In genomic region chr2:217927601-217928323, GRCh38 we compare ENCODE assay signal across 15 cellular contexts.
DNase-seq lines count a peak whose midpoint lies in the region; ATAC-seq and TF ChIP-seq lines count a peak whose summit lies in the region.
"Had no signal": no experiment of that assay in that cellular context is flagged by ENCODE, and none has a peak within 500 bp of the region (broad histone marks: within the 10 kb centered on the region; RNA-seq: fewer than 3 reads in every experiment).

No MANE protein-coding gene starts in this region.

- H3K36me3 ChIP-seq in adrenal gland (replicated peaks in 1 of 2) (peaks cover 0 to 6% of the 10 kb centered on the region in 2 donors), heart left ventricle (peaks cover 0 to 27% (median 10%) of the 10 kb centered on the region in 9 donors), osteoblast (ENCODE audit: insufficient read depth, low read length) (peaks cover 5% of the 10 kb centered on the region), tibial nerve (no peaks in the 10 kb centered on the region)

- H3K4me1 ChIP-seq in adrenal gland (replicated peaks in 1 of 2) (peaks cover 58 to 95% of the 10 kb centered on the region in 2 donors), heart left ventricle (peaks cover 53 to 100% (median 99%) of the 10 kb centered on the region in 12 donors), osteoblast (ENCODE audit: insufficient read depth, low read length) (peaks cover 42% of the 10 kb centered on the region), tibial nerve (peaks cover 3 to 99% (median 70%) of the 10 kb centered on the region in 4 donors)

- H4K20me1 ChIP-seq in osteoblast (ENCODE audit: insufficient read depth, low read length) = peaks cover 3% of the 10 kb centered on the region

- H3K27me3 Mint-ChIP-seq in immature natural killer cell (ENCODE audit: low read depth in 3 of 3) = peaks cover 2 to 16% (median 5%) of the 10 kb centered on the region in 3 donors

- H3K36me3 Mint-ChIP-seq in immature natural killer cell = no peaks in the 10 kb centered on the region

- DNase-seq in adrenal gland (no peak), heart left ventricle (peak in 2 of 5 donors; percentile 40 to 54), osteoblast (ENCODE audit: insufficient read length, low spot score, missing footprints) (peak; percentile 53), tibial nerve (ENCODE audit: low spot score in 2 of 2) (no peak), immature natural killer cell (no peak), middle frontal gyrus (ENCODE audit: extremely low spot score, low spot score) (no peak)
- DNase-seq: activated CD4-positive, alpha-beta T cell treated with anti-CD3 and anti-CD28 coated beads, Interleukin-2, amount 50 U/mL, for 48 hours; activated effector memory CD4-positive, alpha-beta T cell treated with anti-CD3 and anti-CD28 coated beads, Interleukin-2, amount 50 U/mL, for 16 hours; COR-L47; NCI-H1417 treated with DMSO at 0.1 percent for 48 hours; NCI-H524 treated with DMSO at 0.1 percent for 48 hours; RPMI8226 had no signal

- no peaks in the 10 kb centered on the region for H3K9me3 Mint-ChIP-seq in immature natural killer cell
- H3K9me3 Mint-ChIP-seq: stimulated activated naive CD8-positive, alpha-beta T cell treated with anti-CD3 and anti-CD28 coated beads, Interleukin-15, Interleukin-2, amounts not matched to agents 100 ng/mL and 50 ng/mL, for 24 hours had no signal

- H3K27me3 ChIP-seq in adrenal gland (no peaks in the 10 kb centered on the region), heart left ventricle (no peaks in the 10 kb centered on the region), osteoblast (ENCODE audit: insufficient read depth, low read length) (no peaks in the 10 kb centered on the region), tibial nerve (no peaks in the 10 kb centered on the region)

- no peak overlapping the region for H3K27ac Mint-ChIP-seq in immature natural killer cell
- H3K27ac Mint-ChIP-seq: stimulated activated naive CD8-positive, alpha-beta T cell treated with anti-CD3 and anti-CD28 coated beads, Interleukin-15, Interleukin-2, amounts not matched to agents 100 ng/mL and 50 ng/mL, for 24 hours had no signal

- H3K9me3 ChIP-seq in adrenal gland (replicated peaks in 1 of 3) (no peaks in the 10 kb centered on the region), heart left ventricle (no peaks in the 10 kb centered on the region), osteoblast (ENCODE audit: low read depth, low read length) (no peaks in the 10 kb centered on the region), tibial nerve (no peaks in the 10 kb centered on the region)

- H3K27ac ChIP-seq in adrenal gland (peak overlapping the region; percentile 32 to 98 (median 71)), heart left ventricle (peak overlapping the region; percentile 89 to 99 (median 96)), osteoblast (ENCODE audit: low read depth, low read length) (peak overlapping the region; percentile 28), tibial nerve (peak overlapping the region; percentile 66 to 91 (median 76))

- no peak for TF ChIP-seq EP300 in tibial nerve (IDR thresholded peaks at IDR 0.05)

- intact Hi-C loops in adrenal gland (cut with DNase I) = no loop called here
- intact Hi-C loops in heart left ventricle (cut with DNase I) = no loop called here

- no peak for TF ChIP-seq CTCF in adrenal gland (IDR thresholded peaks at IDR 0.05)
- no peak for TF ChIP-seq CTCF in heart left ventricle (IDR thresholded peaks at IDR 0.05)
- TF ChIP-seq CTCF in osteoblast (IDR thresholded peaks at IDR 0.05; ENCODE audit: extremely low read depth, low read depth, low read length) = no peak
- TF ChIP-seq CTCF in tibial nerve (IDR thresholded peaks at IDR 0.05) = no peak

- peaks cover 10 to 13% of the 10 kb centered on the region in 2 donors for H3K4me1 Mint-ChIP-seq in immature natural killer cell

- H3K4me3 ChIP-seq in adrenal gland (no peak overlapping the region), heart left ventricle (peak overlapping the region in 2 of 12 donors; percentile 0 to 5), osteoblast (ENCODE audit: insufficient read depth, low read length) (no peak overlapping the region), tibial nerve (no peak overlapping the region)

- ATAC-seq in heart left ventricle = peak in 1 of 4 donors; percentile 0
- ATAC-seq in GM18873 (IDR thresholded peaks at IDR 0.05; ENCODE audit: low FRiP score, unreplicated experiment) = no peak
- ATAC-seq in HG03135 (IDR thresholded peaks at IDR 0.05; ENCODE audit: unreplicated experiment) = no peak

- no peak overlapping the region for H2AFZ ChIP-seq in osteoblast (ENCODE audit: low read length)

- no peak overlapping the region for H3K4me2 ChIP-seq in osteoblast (ENCODE audit: insufficient read depth, low read length)

- peaks cover 97% of the 10 kb centered on the region for H3K79me2 ChIP-seq in osteoblast (ENCODE audit: insufficient read depth, low read length)

- TF ChIP-seq POLR2A in adrenal gland (IDR thresholded peaks at IDR 0.05) (no peak), heart left ventricle (IDR thresholded peaks at IDR 0.05) (no peak), tibial nerve (IDR thresholded peaks at IDR 0.05) (no peak)

- H3K4me3 Mint-ChIP-seq in immature natural killer cell = no peak overlapping the region
- H3K4me3 Mint-ChIP-seq: stimulated activated naive CD8-positive, alpha-beta T cell treated with anti-CD3 and anti-CD28 coated beads, Interleukin-15, Interleukin-2, amounts not matched to agents 100 ng/mL and 50 ng/mL, for 24 hours had no signal

- 67 to 77% (median 74%) methylated on average over 1 to 2 of the region's 2 CpGs for WGBS in adrenal gland, 4 donors
- 30 to 42% (median 39%) methylated on average over 1 to 2 of the region's 2 CpGs for WGBS in heart left ventricle, 4 donors
- WGBS in tibial nerve, 2 donors = 57 to 75% methylated on average over 2 of the region's 2 CpGs

Comparison
In these comparisons a context has a peak if more than half of its experiments do, and no peak if none do; other contexts are left out.
1. H3K27ac ChIP-seq: peak in every context shown above with its lines; median percentile 96 in heart left ventricle; 76 in tibial nerve; 71 in adrenal gland; 28 in osteoblast.